ENCODE assay signal across 1 cellular context in the genomic region with DNA sequence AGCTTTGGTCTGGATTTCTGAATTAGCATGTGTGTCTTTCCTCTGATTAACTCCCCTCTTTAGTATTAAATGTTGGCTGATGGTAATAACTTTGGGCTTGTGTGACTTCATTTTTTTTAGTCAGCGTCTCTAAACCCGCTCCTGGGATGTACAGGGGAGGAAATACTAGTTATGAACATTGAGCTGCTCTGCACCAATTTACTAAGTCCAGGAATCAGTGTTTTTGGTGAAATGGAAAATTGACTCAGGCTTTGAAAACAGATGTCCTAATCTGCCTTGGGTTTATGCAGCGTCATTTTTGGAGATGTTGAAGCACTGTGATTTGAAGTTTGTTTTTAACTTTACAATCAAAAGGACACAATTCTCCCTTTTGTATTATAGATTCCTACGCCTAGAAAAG.
TF ChIP-seq lines count a peak whose summit lies in the region.

No MANE protein-coding gene starts in this region.

TF ChIP-seq in HepG2, 621 proteins besides CTCF, POLR2A, EP300 and RAD21:
- TF ChIP-seq REPIN1 (CRISPR knock-in tag; IDR thresholded peaks at IDR 0.05; ENCODE audit: borderline replicate concordance, low read depth) (no peak), FIP1L1 (IDR thresholded peaks at IDR 0.05; ENCODE audit: borderline replicate concordance, insufficient read depth, low read depth, low read length) (no peak)
- TF ChIP-seq, protein P1, sequence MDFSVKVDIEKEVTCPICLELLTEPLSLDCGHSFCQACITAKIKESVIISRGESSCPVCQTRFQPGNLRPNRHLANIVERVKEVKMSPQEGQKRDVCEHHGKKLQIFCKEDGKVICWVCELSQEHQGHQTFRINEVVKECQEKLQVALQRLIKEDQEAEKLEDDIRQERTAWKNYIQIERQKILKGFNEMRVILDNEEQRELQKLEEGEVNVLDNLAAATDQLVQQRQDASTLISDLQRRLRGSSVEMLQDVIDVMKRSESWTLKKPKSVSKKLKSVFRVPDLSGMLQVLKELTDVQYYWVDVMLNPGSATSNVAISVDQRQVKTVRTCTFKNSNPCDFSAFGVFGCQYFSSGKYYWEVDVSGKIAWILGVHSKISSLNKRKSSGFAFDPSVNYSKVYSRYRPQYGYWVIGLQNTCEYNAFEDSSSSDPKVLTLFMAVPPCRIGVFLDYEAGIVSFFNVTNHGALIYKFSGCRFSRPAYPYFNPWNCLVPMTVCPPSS (IDR thresholded peaks at IDR 0.05): no peak
